8 cellular contexts compared by ENCODE assay signal in genomic region chr11:35165416-35166368, GRCh38.
DNase-seq lines count a peak whose midpoint lies in the region; ATAC-seq and TF ChIP-seq lines count a peak whose summit lies in the region.

No MANE protein-coding gene starts in this region.

- no peaks in the 10 kb centered on the region for H3K27me3 ChIP-seq in RWPE2 (ENCODE audit: insufficient read depth, poor library complexity, severe bottlenecking)
- no peaks in the 10 kb centered on the region for H3K27me3 ChIP-seq in layer of hippocampus (ENCODE audit: control insufficient read depth, insufficient read depth, low read length)

- H3K36me3 ChIP-seq in RWPE2 (ENCODE audit: low read depth): peaks cover 58% of the 10 kb centered on the region

- no peak for TF ChIP-seq CTCF in RWPE2 (IDR thresholded peaks at IDR 0.05; ENCODE audit: poor library complexity, severe bottlenecking)

- peaks cover 90% of the 10 kb centered on the region for H3K4me1 ChIP-seq in RWPE2 (ENCODE audit: insufficient read depth, poor library complexity, severe bottlenecking)

- peak; percentile 71 for ATAC-seq in GM18519 (IDR thresholded peaks at IDR 0.05; ENCODE audit: low FRiP score, unreplicated experiment)
- ATAC-seq in HG02938 (IDR thresholded peaks at IDR 0.05; ENCODE audit: unreplicated experiment): peak; percentile 79
- peak; percentile 54 for ATAC-seq in RWPE2 (ENCODE audit: low read depth)

- no peaks in the 10 kb centered on the region for H3K9me3 ChIP-seq in RWPE2 (ENCODE audit: severe bottlenecking)

- peak; percentile 84 for DNase-seq in RWPE2 (ENCODE audit: low spot score)
- peak; percentile 87 for DNase-seq in activated naive CD4-positive, alpha-beta T cell treated with Interleukin-2 at 50 U/mL for 16 hours
- peak; percentile 55 to 73 for DNase-seq in stimulated activated CD8-positive, alpha-beta memory T cell treated with anti-CD3 and anti-CD28 coated beads, Interleukin-7, amount 100 ng/mL, for 1 hour (ENCODE audit: low read depth in 2 of 2)
- DNase-seq in retina: no peak
- DNase-seq in OCI-M2 (lab: John Stamatoyannopoulos, UW; ENCODE audit: unreplicated experiment): no peak

- H3K27ac ChIP-seq in RWPE2 (ENCODE audit: poor library complexity, severe bottlenecking) (peak overlapping the region; percentile 99), layer of hippocampus (ENCODE audit: low read depth, low read length) (peak overlapping the region; percentile 48)

- no peak overlapping the region for H3K4me3 ChIP-seq in RWPE2 (ENCODE audit: severe bottlenecking)

Comparison
In these comparisons a context has a peak if more than half of its experiments do, and no peak if none do; other contexts are left out.
1. DNase-seq: peak in RWPE2 (single experiment), activated naive CD4-positive, alpha-beta T cell treated with Interleukin-2 at 50 U/mL for 16 hours (single experiment) and stimulated activated CD8-positive, alpha-beta memory T cell treated with anti-CD3 and anti-CD28 coated beads, Interleukin-7, amount 100 ng/mL, for 1 hour (2 of 2); none in retina (single experiment) and OCI-M2 (single experiment).
2. Peak in every context shown above with its lines, with median percentiles within 50 percentile points of each other: ATAC-seq.